15 cellular contexts compared by ENCODE assay signal in the genomic region with DNA sequence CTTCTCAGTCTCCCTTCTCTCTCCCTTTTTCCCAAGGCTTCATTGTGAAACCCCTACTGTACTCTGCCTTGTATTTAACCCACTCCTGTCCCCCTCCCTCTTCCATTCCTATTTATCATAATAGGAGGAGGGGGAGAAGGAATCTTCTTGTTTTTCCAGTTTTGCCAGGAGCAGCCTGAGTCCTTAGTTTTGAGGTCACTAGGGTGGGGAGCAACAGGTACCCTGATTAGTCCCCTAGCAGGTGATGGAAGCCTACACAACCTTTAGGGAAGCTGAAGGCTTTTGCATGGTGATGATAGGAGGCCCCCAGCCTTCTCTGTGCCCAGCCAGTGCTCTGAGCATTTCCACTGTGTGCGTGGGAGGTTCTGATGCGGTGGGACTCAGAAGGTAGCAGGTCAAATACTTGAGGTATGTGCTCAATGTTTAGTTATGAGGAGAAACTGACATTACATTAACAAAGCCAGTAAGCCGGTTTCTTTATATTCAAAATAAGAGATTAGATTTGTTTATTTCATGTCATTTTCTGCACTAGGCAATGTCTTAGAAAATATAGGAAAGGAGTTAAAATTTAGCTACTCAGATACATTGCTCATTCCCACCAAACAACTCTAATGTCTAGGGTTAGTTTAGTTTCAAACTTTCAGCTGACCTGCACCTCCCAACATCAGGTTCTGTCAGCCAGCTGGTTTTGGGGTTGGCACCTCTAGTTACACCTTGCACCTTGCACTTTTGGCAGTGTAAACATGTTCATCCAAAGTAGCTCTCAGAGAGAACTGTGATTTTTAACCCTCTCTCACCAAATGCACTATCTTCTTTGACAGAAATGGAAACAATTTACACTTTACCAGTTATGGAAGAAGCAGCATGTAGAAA. TPM values are rescaled to one million over a fixed set of nuclear protein-coding genes. Genes with fewer than 3 reads are reported as not detected.
DNase-seq lines count a peak whose midpoint lies in the region; FAIRE-seq and TF ChIP-seq lines count a peak whose summit lies in the region.
"Had no signal": no experiment of that assay in that cellular context is flagged by ENCODE, and none has a peak within 500 bp of the region (broad histone marks: within the 10 kb centered on the region; RNA-seq: fewer than 3 reads in every experiment).

No MANE protein-coding gene starts in this region.

- H3K36me3 ChIP-seq in esophagus (ENCODE audit: control insufficient read depth in 2 of 2, insufficient read depth in 2 of 2, low read length in 1 of 2) (no peaks in the 10 kb centered on the region), muscle layer of duodenum (ENCODE audit: control insufficient read depth in 1 of 2, insufficient read depth in 2 of 2, low read length in 2 of 2) (no peaks in the 10 kb centered on the region), tibial nerve (no peaks in the 10 kb centered on the region)
- H3K36me3 ChIP-seq: spleen had no signal

- H3K4me3 ChIP-seq in esophagus (ENCODE audit: low read depth in 1 of 2, low read length in 2 of 2) (no peak overlapping the region), muscle layer of duodenum (ENCODE audit: low read depth in 1 of 2, low read length in 2 of 2) (no peak overlapping the region), tibial nerve (no peak overlapping the region)
- H3K4me3 ChIP-seq: spleen had no signal

- TF ChIP-seq CTCF in tibial nerve (IDR thresholded peaks at IDR 0.05) (no peak), GM20000 (IDR thresholded peaks at IDR 0.05; ENCODE audit: extremely low read depth, missing control alignments) (no peak)

- WGBS in esophagus, 2 donors: 76 to 86% methylated on average over 3 of the region's 3 CpGs
- 52 to 64% methylated on average over 3 of the region's 3 CpGs for WGBS in tibial nerve, 2 donors

- TF ChIP-seq POLR2A in tibial nerve (IDR thresholded peaks at IDR 0.05): no peak

- no peak for TF ChIP-seq EP300 in tibial nerve (IDR thresholded peaks at IDR 0.05)

- FAIRE-seq in HTR-8/SVneo (lab: Jason Lieb, UNC): peak; percentile 33
- FAIRE-seq: colon, D721Med had no signal

- no peaks in the 10 kb centered on the region for H3K27me3 ChIP-seq in esophagus (ENCODE audit: control insufficient read depth in 1 of 2, insufficient read depth in 2 of 2, low read length in 2 of 2)
- no peaks in the 10 kb centered on the region for H3K27me3 ChIP-seq in muscle layer of duodenum (ENCODE audit: low read depth, low read length)
- H3K27me3 ChIP-seq in tibial nerve: no peaks in the 10 kb centered on the region
- H3K27me3 ChIP-seq: spleen had no signal

- DNase-seq in HTR-8/SVneo (ENCODE audit: insufficient read length, low spot score) (no peak), tibial nerve (ENCODE audit: low spot score in 2 of 2) (no peak), GM20000 (ENCODE audit: low spot score) (no peak), mucosa of gallbladder (ENCODE audit: low spot score) (no peak)
- DNase-seq in activated CD4-positive, alpha-beta T cell treated with anti-CD3 and anti-CD28 coated beads for 4 hours: no peak
- DNase-seq: AML-193, immature natural killer cell, NCI-H1694, occipital lobe, spleen, T-helper 1 cell had no signal

- peak overlapping the region; percentile 18 to 52 for H3K27ac ChIP-seq in esophagus (ENCODE audit: low read depth in 2 of 2, low read length in 1 of 2)
- H3K27ac ChIP-seq in muscle layer of duodenum (ENCODE audit: low read length): peak overlapping the region; percentile 81
- peak overlapping the region; percentile 17 to 85 (median 59) for H3K27ac ChIP-seq in tibial nerve

- H3K4me1 ChIP-seq in esophagus (ENCODE audit: control insufficient read depth in 2 of 2, insufficient read depth in 2 of 2, low read length in 1 of 2) (peaks cover 0 to 2% of the 10 kb centered on the region in 2 donors), muscle layer of duodenum (ENCODE audit: control insufficient read depth in 1 of 2, insufficient read depth in 2 of 2, low read length in 2 of 2) (peaks cover 12 to 32% of the 10 kb centered on the region in 2 donors), tibial nerve (peaks cover 0 to 76% (median 28%) of the 10 kb centered on the region in 4 donors)
- H3K4me1 ChIP-seq: spleen had no signal

- H3K9me3 ChIP-seq in esophagus (ENCODE audit: control insufficient read depth in 2 of 2, insufficient read depth in 1 of 2, low read depth in 1 of 2, low read length in 1 of 2) (no peaks in the 10 kb centered on the region), muscle layer of duodenum (ENCODE audit: control insufficient read depth in 1 of 2, low read length in 2 of 2) (no peaks in the 10 kb centered on the region), tibial nerve (no peaks in the 10 kb centered on the region)
- H3K9me3 ChIP-seq: spleen had no signal

RNA-seq across cellular contexts. Expression of a gene that starts 26.0 kb away (rescaled TPM):
- 10 to 100 TPM in 1 of 2 donors, 1 to 10 TPM in 1; 8.2 to 18.3 TPM for polyA plus RNA-seq in esophagus
- total RNA-seq in tibial nerve: 10 to 100 TPM; 64.2 to 85.0 (median 70.5) TPM
- 105 TPM for total RNA-seq in mucosa of gallbladder
- polyA plus RNA-seq: immature natural killer cell had no signal
